ENCODE assay signal across 24 cellular contexts in genomic region chr7:142685877-142686508, GRCh38.
A peak's percentile ranks its signal among the peaks of the same experiment; 100 is the strongest.
DNase-seq lines count a peak whose midpoint lies in the region; ATAC-seq and TF ChIP-seq lines count a peak whose summit lies in the region.
"Had no signal": no experiment of that assay in that cellular context is flagged by ENCODE, and none has a peak within 500 bp of the region (broad histone marks: within the 10 kb centered on the region; RNA-seq: fewer than 3 reads in every experiment).

No MANE protein-coding gene starts in this region.

- no peaks in the 10 kb centered on the region for H3K36me3 ChIP-seq in upper lobe of left lung
- H3K36me3 ChIP-seq: HAP-1, SJSA1, tibial artery had no signal

- H3K27me3 ChIP-seq in upper lobe of left lung, result no peaks in the 10 kb centered on the region
- H3K27me3 ChIP-seq: SJSA1, tibial artery had no signal

- no peaks in the 10 kb centered on the region for H3K9me3 ChIP-seq in upper lobe of left lung
- H3K9me3 ChIP-seq: HAP-1, SJSA1, tibial artery had no signal

- H3K9me3 Mint-ChIP-seq in activated CD8-positive, alpha-beta T cell treated with anti-CD3 and anti-CD28 coated beads, Interleukin-2, amount 10 ng/mL, durations not matched to agents 7 days and 5 days (ENCODE audit: insufficient read depth), result no peaks in the 10 kb centered on the region
- no peaks in the 10 kb centered on the region for H3K9me3 Mint-ChIP-seq in stimulated activated effector memory CD8-positive, alpha-beta T cell treated with anti-CD3 and anti-CD28 coated beads, Interleukin-12 subunit alpha, Interleukin-12 subunit beta, amount 100 ng/mL, for 72 hours
- H3K9me3 Mint-ChIP-seq: dendritic cell treated with granulocyte-macrophage colony-stimulating factor and Interleukin-4, amounts not matched to agents 40 ng/mL and 50 ng/mL, for 4 days; nephron progenitor cell; stimulated activated memory B cell treated with anti-CD40 and anti-IgM and Interleukin-4, amounts not matched to agents 10 μg/mL and 1 μg/mL and 100 μg/mL, for 72 hours had no signal

- no peak for TF ChIP-seq POLR2A in upper lobe of left lung (IDR thresholded peaks at IDR 0.05)

- no peaks in the 10 kb centered on the region for H3K4me1 ChIP-seq in upper lobe of left lung
- H3K4me1 ChIP-seq: HAP-1, SJSA1, tibial artery had no signal

- CTCF ChIA-PET in activated CD8-positive, alpha-beta T cell treated with anti-CD3 and anti-CD28 coated beads, Interleukin-2, amount 10 ng/mL, durations not matched to agents 7 days and 5 days (lab: Charles Lee), result interaction anchor here (0.8 to 4.3 kb wide), 5 partner anchors 16 to 125 kb away, joined by 3 to 21 read pairs (median 4); no protein-coding TSS in a partner anchor

- 60 to 63% methylated on average over 2 of the region's 2 CpGs for WGBS in upper lobe of left lung, 2 donors

- no peak overlapping the region for H3K27ac ChIP-seq in upper lobe of left lung
- H3K27ac ChIP-seq: SJSA1, tibial artery, VCaP had no signal

- peaks cover 9% of the 10 kb centered on the region for H3K36me3 Mint-ChIP-seq in activated CD8-positive, alpha-beta T cell treated with anti-CD3 and anti-CD28 coated beads, Interleukin-2, amount 10 ng/mL, durations not matched to agents 7 days and 5 days (ENCODE audit: low read depth)
- no peaks in the 10 kb centered on the region for H3K36me3 Mint-ChIP-seq in stimulated activated effector memory CD8-positive, alpha-beta T cell treated with anti-CD3 and anti-CD28 coated beads, Interleukin-12 subunit alpha, Interleukin-12 subunit beta, amount 100 ng/mL, for 72 hours
- H3K36me3 Mint-ChIP-seq: stimulated activated memory B cell treated with anti-CD40 and anti-IgM and Interleukin-4, amounts not matched to agents 10 μg/mL and 1 μg/mL and 100 μg/mL, for 72 hours had no signal

- ATAC-seq in activated CD8-positive, alpha-beta T cell treated with anti-CD3 and anti-CD28 coated beads, Interleukin-2, amount 10 ng/mL, durations not matched to agents 7 days and 5 days, result peak; percentile 68
- no peak for ATAC-seq in stimulated activated effector memory CD8-positive, alpha-beta T cell treated with anti-CD3 and anti-CD28 coated beads, Interleukin-12 subunit alpha, Interleukin-12 subunit beta, amount 100 ng/mL, for 72 hours
- ATAC-seq in SK-N-SH treated with all-trans-retinoic acid at 6 μM for 48 hours, result no peak
- ATAC-seq in upper lobe of left lung (ENCODE audit: low FRiP score in 2 of 2), result no peak
- ATAC-seq in GM18519 (IDR thresholded peaks at IDR 0.05; ENCODE audit: low FRiP score, unreplicated experiment), result no peak
- ATAC-seq: activated T-cell treated with anti-CD3 and anti-CD28 coated beads, Interleukin-2, amount 50 U/mL, for 72 hours; left colon; Panc1; sciatic nerve; stimulated activated memory B cell treated with anti-CD40 and anti-IgM and Interleukin-4, amounts not matched to agents 10 μg/mL and 1 μg/mL and 100 μg/mL, for 72 hours had no signal

- TF ChIP-seq CTCF in upper lobe of left lung (IDR thresholded peaks at IDR 0.05), result no peak

- H3K4me1 Mint-ChIP-seq in activated CD8-positive, alpha-beta T cell treated with anti-CD3 and anti-CD28 coated beads, Interleukin-2, amount 10 ng/mL, durations not matched to agents 7 days and 5 days (ENCODE audit: low read depth), result peaks cover 47% of the 10 kb centered on the region
- peaks cover 29% of the 10 kb centered on the region for H3K4me1 Mint-ChIP-seq in stimulated activated effector memory CD8-positive, alpha-beta T cell treated with anti-CD3 and anti-CD28 coated beads, Interleukin-12 subunit alpha, Interleukin-12 subunit beta, amount 100 ng/mL, for 72 hours
- H3K4me1 Mint-ChIP-seq: nephron progenitor cell had no signal

- H3K27ac Mint-ChIP-seq in activated CD8-positive, alpha-beta T cell treated with anti-CD3 and anti-CD28 coated beads, Interleukin-2, amount 10 ng/mL, durations not matched to agents 7 days and 5 days, result peak overlapping the region; percentile 22
- peak overlapping the region; percentile 79 for H3K27ac Mint-ChIP-seq in stimulated activated effector memory CD8-positive, alpha-beta T cell treated with anti-CD3 and anti-CD28 coated beads, Interleukin-12 subunit alpha, Interleukin-12 subunit beta, amount 100 ng/mL, for 72 hours
- H3K27ac Mint-ChIP-seq: activated T-cell treated with anti-CD3 and anti-CD28 coated beads, Interleukin-2, amount 50 U/mL, for 72 hours; dendritic cell treated with granulocyte-macrophage colony-stimulating factor and Interleukin-4, amounts not matched to agents 40 ng/mL and 50 ng/mL, for 4 days; nephron progenitor cell; stimulated activated memory B cell treated with anti-CD40 and anti-IgM and Interleukin-4, amounts not matched to agents 10 μg/mL and 1 μg/mL and 100 μg/mL, for 72 hours had no signal

- H3K4me3 ChIP-seq in upper lobe of left lung, result no peak overlapping the region
- H3K4me3 ChIP-seq: HAP-1, SJSA1, tibial artery had no signal

- POLR2A ChIA-PET in activated CD8-positive, alpha-beta T cell treated with anti-CD3 and anti-CD28 coated beads, Interleukin-2, amount 10 ng/mL, durations not matched to agents 7 days and 5 days (lab: Charles Lee), result interaction anchor here (1.0 kb wide), 1 partner anchor 29 kb away, joined by 3 read pairs; no protein-coding TSS in a partner anchor

- TF ChIP-seq EP300 in upper lobe of left lung (IDR thresholded peaks at IDR 0.05), result no peak

- H3K27me3 Mint-ChIP-seq in activated CD8-positive, alpha-beta T cell treated with anti-CD3 and anti-CD28 coated beads, Interleukin-2, amount 10 ng/mL, durations not matched to agents 7 days and 5 days (ENCODE audit: low read depth), result no peaks in the 10 kb centered on the region

- no peak overlapping the region for H3K4me3 Mint-ChIP-seq in activated CD8-positive, alpha-beta T cell treated with anti-CD3 and anti-CD28 coated beads, Interleukin-2, amount 10 ng/mL, durations not matched to agents 7 days and 5 days
- no peak overlapping the region for H3K4me3 Mint-ChIP-seq in stimulated activated effector memory CD8-positive, alpha-beta T cell treated with anti-CD3 and anti-CD28 coated beads, Interleukin-12 subunit alpha, Interleukin-12 subunit beta, amount 100 ng/mL, for 72 hours
- H3K4me3 Mint-ChIP-seq: activated T-cell treated with anti-CD3 and anti-CD28 coated beads, Interleukin-2, amount 50 U/mL, for 72 hours; dendritic cell treated with granulocyte-macrophage colony-stimulating factor and Interleukin-4, amounts not matched to agents 40 ng/mL and 50 ng/mL, for 4 days; nephron progenitor cell; stimulated activated memory B cell treated with anti-CD40 and anti-IgM and Interleukin-4, amounts not matched to agents 10 μg/mL and 1 μg/mL and 100 μg/mL, for 72 hours had no signal

- DNase-seq in stimulated activated CD4-positive, alpha-beta T cell treated with anti-CD3 and anti-CD28 coated beads, Interleukin-15, amount 100 ng/mL, for 24 hours, result peak; percentile 3
- no peak for DNase-seq in stimulated activated CD4-positive, alpha-beta T cell treated with anti-CD3 and anti-CD28 coated beads, Interleukin-2, amount 100 ng/mL, for 24 hours
- peak; percentile 51 for DNase-seq in NCI-H2081 treated with DMSO at 0.1 percent for 48 hours (lab: John Stamatoyannopoulos, UW)
- DNase-seq in activated CD8-positive, alpha-beta T cell treated with anti-CD3 and anti-CD28 coated beads, Interleukin-2, amount 10 ng/mL, durations not matched to agents 7 days and 5 days, result peak; percentile 22
- no peak for DNase-seq in stimulated activated effector memory CD8-positive, alpha-beta T cell treated with anti-CD3 and anti-CD28 coated beads, Interleukin-12 subunit alpha, Interleukin-12 subunit beta, amount 100 ng/mL, for 72 hours (ENCODE audit: low spot score in 2 of 2)
- no peak for DNase-seq in upper lobe of left lung
- DNase-seq: amniotic stem cell, DND-41, head of caudate nucleus, Karpas-422, left colon, mesenchymal stem cell, nephron progenitor cell, tibial artery had no signal

TF ChIP-seq in SK-N-SH treated with all-trans-retinoic acid at 6 μM for 48 hours, 23 proteins besides CTCF, POLR2A, EP300 and RAD21:
- TF ChIP-seq SNAI2 (CRISPR knock-in tag; IDR thresholded peaks at IDR 0.05), result no peak
- no peak for TF ChIP-seq ZFP30 (CRISPR knock-in tag; IDR thresholded peaks at IDR 0.05)
- TF ChIP-seq, protein P1, sequence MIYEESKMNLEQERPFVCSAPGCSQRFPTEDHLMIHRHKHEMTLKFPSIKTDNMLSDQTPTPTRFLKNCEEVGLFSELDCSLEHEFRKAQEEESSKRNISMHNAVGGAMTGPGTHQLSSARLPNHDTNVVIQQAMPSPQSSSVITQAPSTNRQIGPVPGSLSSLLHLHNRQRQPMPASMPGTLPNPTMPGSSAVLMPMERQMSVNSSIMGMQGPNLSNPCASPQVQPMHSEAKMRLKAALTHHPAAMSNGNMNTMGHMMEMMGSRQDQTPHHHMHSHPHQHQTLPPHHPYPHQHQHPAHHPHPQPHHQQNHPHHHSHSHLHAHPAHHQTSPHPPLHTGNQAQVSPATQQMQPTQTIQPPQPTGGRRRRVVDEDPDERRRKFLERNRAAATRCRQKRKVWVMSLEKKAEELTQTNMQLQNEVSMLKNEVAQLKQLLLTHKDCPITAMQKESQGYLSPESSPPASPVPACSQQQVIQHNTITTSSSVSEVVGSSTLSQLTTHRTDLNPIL (CRISPR knock-in tag; IDR thresholded peaks at IDR 0.05; ENCODE audit: low read depth), result no peak
- TF ChIP-seq ZNF565 (CRISPR knock-in tag; conservative IDR thresholded peaks at IDR 0.05; ENCODE audit: low read depth), result no peak
- TF ChIP-seq CSDC2 (CRISPR knock-in tag; IDR thresholded peaks at IDR 0.05), result no peak
- TF ChIP-seq, protein P2, sequence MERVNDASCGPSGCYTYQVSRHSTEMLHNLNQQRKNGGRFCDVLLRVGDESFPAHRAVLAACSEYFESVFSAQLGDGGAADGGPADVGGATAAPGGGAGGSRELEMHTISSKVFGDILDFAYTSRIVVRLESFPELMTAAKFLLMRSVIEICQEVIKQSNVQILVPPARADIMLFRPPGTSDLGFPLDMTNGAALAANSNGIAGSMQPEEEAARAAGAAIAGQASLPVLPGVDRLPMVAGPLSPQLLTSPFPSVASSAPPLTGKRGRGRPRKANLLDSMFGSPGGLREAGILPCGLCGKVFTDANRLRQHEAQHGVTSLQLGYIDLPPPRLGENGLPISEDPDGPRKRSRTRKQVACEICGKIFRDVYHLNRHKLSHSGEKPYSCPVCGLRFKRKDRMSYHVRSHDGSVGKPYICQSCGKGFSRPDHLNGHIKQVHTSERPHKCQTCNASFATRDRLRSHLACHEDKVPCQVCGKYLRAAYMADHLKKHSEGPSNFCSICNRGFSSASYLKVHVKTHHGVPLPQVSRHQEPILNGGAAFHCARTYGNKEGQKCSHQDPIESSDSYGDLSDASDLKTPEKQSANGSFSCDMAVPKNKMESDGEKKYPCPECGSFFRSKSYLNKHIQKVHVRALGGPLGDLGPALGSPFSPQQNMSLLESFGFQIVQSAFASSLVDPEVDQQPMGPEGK (CRISPR knock-in tag; IDR thresholded peaks at IDR 0.05; ENCODE audit: borderline replicate concordance), result no peak

Comparison
In these comparisons a context has a peak if more than half of its experiments do, and no peak if none do; other contexts are left out.
1. DNase-seq: peak in stimulated activated CD4-positive, alpha-beta T cell treated with anti-CD3 and anti-CD28 coated beads, Interleukin-15, amount 100 ng/mL, for 24 hours (single experiment), NCI-H2081 treated with DMSO at 0.1 percent for 48 hours (single experiment) and activated CD8-positive, alpha-beta T cell treated with anti-CD3 and anti-CD28 coated beads, Interleukin-2, amount 10 ng/mL, durations not matched to agents 7 days and 5 days (single experiment); none in stimulated activated CD4-positive, alpha-beta T cell treated with anti-CD3 and anti-CD28 coated beads, Interleukin-2, amount 100 ng/mL, for 24 hours (0 of 2), stimulated activated effector memory CD8-positive, alpha-beta T cell treated with anti-CD3 and anti-CD28 coated beads, Interleukin-12 subunit alpha, Interleukin-12 subunit beta, amount 100 ng/mL, for 72 hours (0 of 2) and upper lobe of left lung (0 of 2).